31 cellular contexts compared by ENCODE assay signal in the genomic region with DNA sequence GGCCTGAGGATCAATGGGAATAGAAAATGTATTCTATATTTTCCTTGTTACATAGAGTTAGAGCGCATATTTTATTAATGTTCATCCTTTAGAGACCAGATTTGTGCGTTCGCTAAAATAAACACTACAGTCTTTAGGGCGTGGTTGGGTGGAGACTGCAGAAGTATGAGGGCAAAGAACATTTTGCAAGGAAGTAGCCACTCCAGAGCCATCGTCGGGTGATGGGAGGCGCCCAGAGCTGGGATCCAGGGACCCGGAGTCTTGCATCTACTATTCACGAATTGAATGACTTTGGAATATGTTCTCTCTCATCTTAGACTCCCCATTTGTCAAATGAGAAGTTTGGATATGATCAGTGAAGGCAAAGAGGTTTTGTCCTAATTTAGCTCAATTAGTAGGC.
"Had no signal": no experiment of that assay in that cellular context is flagged by ENCODE, and none has a peak within 500 bp of the region (broad histone marks: within the 10 kb centered on the region; RNA-seq: fewer than 3 reads in every experiment).

No MANE protein-coding gene starts in this region.

- H3K4me1 ChIP-seq: adrenal gland, body of pancreas, esophagus muscularis mucosa, foreskin keratinocyte, gastroesophageal sphincter had no signal

- H3K4me3 ChIP-seq: adrenal gland, body of pancreas, cardiac muscle cell, esophagus muscularis mucosa, gastroesophageal sphincter had no signal

- H3K36me3 ChIP-seq: adrenal gland, cardiac muscle cell, esophagus muscularis mucosa, gastroesophageal sphincter had no signal

- H3K27ac ChIP-seq: adrenal gland, body of pancreas, cardiac muscle cell, esophagus muscularis mucosa, foreskin keratinocyte, gastroesophageal sphincter had no signal

- ATAC-seq: activated CD4-positive, alpha-beta T cell treated with anti-CD3 and anti-CD28 coated beads for 36 hours; activated CD8-positive, alpha-beta memory T cell treated with anti-CD3 and anti-CD28 coated beads, Interleukin-2, amount 10 ng/mL, durations not matched to agents 7 days and 5 days; activated CD8-positive, alpha-beta T cell treated with anti-CD3 and anti-CD28 coated beads, Interleukin-2, amount 10 ng/mL, durations not matched to agents 7 days and 5 days; activated naive CD8-positive, alpha-beta T cell treated with anti-CD3 and anti-CD28 coated beads, Interleukin-2, amount 50 U/mL, for 24 hours; body of pancreas; effector memory CD8-positive, alpha-beta T cell; foreskin keratinocyte; gastroesophageal sphincter had no signal

- H3K9me3 ChIP-seq: adrenal gland, body of pancreas, esophagus muscularis mucosa had no signal

- DNase-seq: activated CD4-positive, alpha-beta memory T cell treated with anti-CD3 and anti-CD28 coated beads for 36 hours; activated CD4-positive, alpha-beta T cell treated with anti-CD3 and anti-CD28 coated beads for 36 hours; activated CD4-positive, alpha-beta T cell treated with anti-CD3 and anti-CD28 coated beads, Interleukin-2, amount 10 ng/mL, durations not matched to agents 24 days and 14 days; activated CD4-positive, CD25-positive, alpha-beta regulatory T cell; activated CD4-positive, CD25-positive, alpha-beta regulatory T cell treated with anti-CD3 and anti-CD28 coated beads, Interleukin-2, amount 50 U/mL, for 72 hours; activated CD8-positive, alpha-beta memory T cell treated with anti-CD3 and anti-CD28 coated beads, Interleukin-2, amount 10 ng/mL, durations not matched to agents 7 days and 5 days; activated CD8-positive, alpha-beta memory T cell treated with anti-CD3 and anti-CD28 coated beads, Interleukin-2, amount 50 U/mL, for 4 hours; activated CD8-positive, alpha-beta T cell treated with anti-CD3 and anti-CD28 coated beads, Interleukin-2, amount 10 ng/mL, durations not matched to agents 7 days and 5 days; activated effector memory CD4-positive, alpha-beta T cell treated with anti-CD3 and anti-CD28 coated beads, Interleukin-2, amount 50 U/mL, for 16 hours; activated naive CD4-positive, alpha-beta T cell treated with anti-CD3 and anti-CD28 coated beads for 36 hours; activated naive CD8-positive, alpha-beta T cell treated with anti-CD3 and anti-CD28 coated beads for 36 hours; activated naive CD8-positive, alpha-beta T cell treated with anti-CD3 and anti-CD28 coated beads, Interleukin-2, amount 50 U/mL, for 24 hours; activated T-cell treated with anti-CD3 and anti-CD28 coated beads, Interleukin-2, amount 50 U/mL, for 1 hour; activated T-cell treated with anti-CD3 and anti-CD28 coated beads, Interleukin-2, amount 50 U/mL, for 48 hours; adrenal gland; amygdala; aorta; body of pancreas; central memory CD4-positive, alpha-beta T cell; cerebellar nuclear complex; cortex of kidney; dermis blood vessel endothelial cell; effector CD4-positive, alpha-beta T cell; effector memory CD8-positive, alpha-beta T cell; erythroblast; foreskin keratinocyte; head of caudate nucleus; T-helper 2 cell had no signal

- H3K27me3 ChIP-seq: adrenal gland, body of pancreas, cardiac muscle cell, esophagus muscularis mucosa, foreskin keratinocyte, gastroesophageal sphincter had no signal
